Comparison of ENCODE assay signal across 1 cellular context in genomic region chr19:4007021-4007835, GRCh38.
TF ChIP-seq lines count a peak whose summit lies in the region.

Gene PIAS4, plus strand, starts transcription at chr19:4007736. Its CDS starts 25 bp downstream, at chr19:4007761.

TF ChIP-seq in HepG2, 621 proteins besides CTCF, POLR2A, EP300 and RAD21 (continued from another document and continues in another):
- TF ChIP-seq GFI1 (CRISPR knock-in tag; IDR thresholded peaks at IDR 0.05; ENCODE audit: borderline replicate concordance) (peak; percentile 72; the same call in 1 of the 2 replicates), ZNF24 (IDR thresholded peaks at IDR 0.05) (no peak), ZNF792 (CRISPR knock-in tag; IDR thresholded peaks at IDR 0.05) (0 out of 2 replicates have a peak, but pooled peaks have one; percentile 52), CEBPG (CRISPR knock-in tag; IDR thresholded peaks at IDR 0.05) (no peak), HNF4A (CRISPR knock-in tag; IDR thresholded peaks at IDR 0.05) (no peak), RARA (CRISPR knock-in tag; IDR thresholded peaks at IDR 0.05) (no peak), HNRNPLL (IDR thresholded peaks at IDR 0.05; ENCODE audit: low read depth, low read length, poor library complexity, severe bottlenecking) (peak; percentile 89), ZNF746 (CRISPR knock-in tag; IDR thresholded peaks at IDR 0.05) (no peak), HNRNPH1 (optimal IDR thresholded peaks at IDR 0.05; ENCODE audit: low read depth, low read length) (no peak), GRHL1 (CRISPR knock-in tag; conservative IDR thresholded peaks at IDR 0.05) (no peak), IKZF4 (CRISPR knock-in tag; IDR thresholded peaks at IDR 0.05; ENCODE audit: borderline replicate concordance, low read depth, not compliant biosample characterization) (no peak), POLR2AphosphoS5 (IDR thresholded peaks at IDR 0.05; ENCODE audit: low read depth, low read length) (peak; percentile 73), KLF16 (CRISPR knock-in tag; IDR thresholded peaks at IDR 0.05) (peak in 1 of 2 experiments; percentile 73; a peak in 1 of 4 replicates), ZNF253 (CRISPR knock-in tag; IDR thresholded peaks at IDR 0.05; ENCODE audit: borderline replicate concordance) (no peak), KAT2B (IDR thresholded peaks at IDR 0.05; ENCODE audit: borderline replicate concordance, low read depth, low read length) (no peak), ZBTB8A (CRISPR knock-in tag; IDR thresholded peaks at IDR 0.05; ENCODE audit: borderline replicate concordance, low read depth) (no peak), SMAD1 (CRISPR knock-in tag; IDR thresholded peaks at IDR 0.05; ENCODE audit: borderline replicate concordance, low read depth) (0 out of 2 replicates have a peak, but pooled peaks have one; percentile 85), ZSCAN21 (CRISPR knock-in tag; IDR thresholded peaks at IDR 0.05; ENCODE audit: borderline replicate concordance) (peak; percentile 78), ZNF850 (CRISPR knock-in tag; conservative IDR thresholded peaks at IDR 0.05) (no peak), DRAP1 (CRISPR knock-in tag; IDR thresholded peaks at IDR 0.05) (peak; percentile 74), ZBTB33 (CRISPR knock-in tag; IDR thresholded peaks at IDR 0.05) (0 out of 2 replicates have a peak, but pooled peaks have one; percentile 50), BHLHE40 (IDR thresholded peaks at IDR 0.05; ENCODE audit: low read length) (peak; percentile 95), ZFY (CRISPR knock-in tag; IDR thresholded peaks at IDR 0.05) (peak; percentile 92), TARDBP (CRISPR knock-in tag; IDR thresholded peaks at IDR 0.05) (peak; percentile 75; the same call in 1 of the 2 replicates), SRY (CRISPR knock-in tag; IDR thresholded peaks at IDR 0.05) (peak; percentile 49; the same call in 1 of the 2 replicates), ZNF704 (CRISPR knock-in tag; IDR thresholded peaks at IDR 0.05; ENCODE audit: borderline replicate concordance) (peak; percentile 52; the same call in 1 of the 2 replicates), TBX2 (CRISPR knock-in tag; IDR thresholded peaks at IDR 0.05; ENCODE audit: borderline replicate concordance) (peak; percentile 87), ETV5 (CRISPR knock-in tag; IDR thresholded peaks at IDR 0.05; ENCODE audit: borderline replicate concordance) (peak; percentile 35), ZNF776 (CRISPR knock-in tag; IDR thresholded peaks at IDR 0.05) (peak; percentile 54; the same call in 1 of the 2 replicates), NCOA1 (CRISPR knock-in tag; IDR thresholded peaks at IDR 0.05) (no peak), ZNF547 (CRISPR knock-in tag; IDR thresholded peaks at IDR 0.05) (peak; percentile 62; the same call in 1 of the 2 replicates), ZNF639 (CRISPR knock-in tag; conservative IDR thresholded peaks at IDR 0.05) (no peak; the same call in 1 of the 2 replicates), MEF2D (CRISPR knock-in tag; IDR thresholded peaks at IDR 0.05) (no peak), MIER3 (CRISPR knock-in tag; IDR thresholded peaks at IDR 0.05; ENCODE audit: borderline replicate concordance) (no peak), CHCHD3 (CRISPR knock-in tag; IDR thresholded peaks at IDR 0.05) (no peak), NCOR1 (IDR thresholded peaks at IDR 0.05; ENCODE audit: borderline replicate concordance, low read length) (no peak), IRF1 (CRISPR knock-in tag; IDR thresholded peaks at IDR 0.05; ENCODE audit: low read depth) (no peak), ZNF83 (CRISPR knock-in tag; IDR thresholded peaks at IDR 0.05; ENCODE audit: borderline replicate concordance) (peak; percentile 65; the same call in 1 of the 2 replicates), ZNF260 (CRISPR knock-in tag; IDR thresholded peaks at IDR 0.05; ENCODE audit: borderline replicate concordance, low read depth) (no peak), HIC2 (CRISPR knock-in tag; IDR thresholded peaks at IDR 0.05; ENCODE audit: low read depth) (no peak), ZNF225 (CRISPR knock-in tag; IDR thresholded peaks at IDR 0.05) (no peak; the same call in none of the 2 replicates), CSRNP1 (CRISPR knock-in tag; IDR thresholded peaks at IDR 0.05) (peak; percentile 59; the same call in 1 of the 2 replicates), ZNF616 (CRISPR knock-in tag; IDR thresholded peaks at IDR 0.05; ENCODE audit: low read depth) (peak; percentile 33; the same call in 1 of the 2 replicates), RERE (CRISPR knock-in tag; IDR thresholded peaks at IDR 0.05; ENCODE audit: low read depth) (no peak), ZNF607 (CRISPR knock-in tag; IDR thresholded peaks at IDR 0.05; ENCODE audit: borderline replicate concordance) (peak; percentile 38; the same call in 1 of the 2 replicates), ZNF788 (CRISPR knock-in tag; IDR thresholded peaks at IDR 0.05; ENCODE audit: borderline replicate concordance) (peak; percentile 83; the same call in 1 of the 2 replicates), TEAD3 (CRISPR knock-in tag; optimal IDR thresholded peaks at IDR 0.05; ENCODE audit: borderline replicate concordance) (peak; percentile 12), TRIM24 (CRISPR knock-in tag; IDR thresholded peaks at IDR 0.05) (no peak)
